In the genomic region with DNA sequence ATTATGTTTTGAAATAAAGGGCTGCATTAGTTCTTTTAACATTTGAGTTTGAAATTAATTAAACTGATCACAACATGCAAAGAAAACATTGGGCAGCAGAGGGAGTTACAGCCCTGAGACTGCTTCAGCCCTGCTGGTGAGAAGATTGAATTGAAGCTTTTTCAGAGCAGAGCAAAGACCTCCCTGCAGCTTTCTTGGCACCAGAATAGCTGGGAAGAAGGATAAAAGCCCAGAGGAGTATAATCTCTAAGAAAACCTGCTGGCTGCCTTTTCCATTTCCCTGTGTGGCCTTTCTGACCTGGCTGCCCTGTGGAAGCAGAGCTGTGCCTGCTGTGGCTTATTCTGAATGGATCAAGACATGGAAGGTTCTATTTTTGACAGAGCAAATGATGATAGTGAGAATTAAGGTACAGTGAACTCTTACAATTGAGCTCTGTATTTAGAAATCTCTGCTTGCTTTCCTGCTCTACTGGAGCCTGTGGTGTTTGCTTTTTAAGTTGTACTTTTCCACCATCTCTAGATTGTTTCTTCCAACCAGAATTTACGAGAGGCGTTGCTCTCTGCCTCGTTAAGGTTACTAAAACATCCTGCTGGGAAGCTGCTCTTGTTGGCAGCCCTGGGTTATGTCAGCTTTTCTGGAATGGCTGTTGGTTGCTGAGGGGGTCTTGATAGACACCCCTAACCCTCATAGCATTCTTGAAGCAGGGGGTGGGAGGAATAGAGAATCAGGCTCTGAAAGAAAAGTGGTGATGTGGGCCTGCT, we compare ENCODE assay signal across 8 cellular contexts. TPM values are rescaled to one million over a fixed set of nuclear protein-coding genes. Genes with fewer than 3 reads are reported as not detected.
DNase-seq lines count a peak whose midpoint lies in the region; ATAC-seq and TF ChIP-seq lines count a peak whose summit lies in the region.

No MANE protein-coding gene starts in this region.

- no peak overlapping the region for H3K27ac ChIP-seq in breast epithelium

- peak overlapping the region; percentile 43 for H3K9ac ChIP-seq in NT2/D1 (ENCODE audit: insufficient read length, low read depth)

- ATAC-seq in stimulated activated effector memory CD8-positive, alpha-beta T cell treated with anti-CD3 and anti-CD28 coated beads, Interleukin-12 subunit alpha, Interleukin-12 subunit beta, amount 100 ng/mL, for 72 hours: peak; percentile 60
- no peak for ATAC-seq in GM18520 (IDR thresholded peaks at IDR 0.05; ENCODE audit: unreplicated experiment)

- no peaks in the 10 kb centered on the region for H3K4me1 Mint-ChIP-seq in stimulated activated effector memory CD8-positive, alpha-beta T cell treated with anti-CD3 and anti-CD28 coated beads, Interleukin-12 subunit alpha, Interleukin-12 subunit beta, amount 100 ng/mL, for 72 hours

- peak; percentile 62 for DNase-seq in DMS153 (lab: John Stamatoyannopoulos, UW)
- DNase-seq in HS-5 (ENCODE audit: low read depth): peak; percentile 41
- DNase-seq in NT2/D1 (ENCODE audit: low read depth, low spot score): peak; percentile 68
- no peak for DNase-seq in breast epithelium (ENCODE audit: low spot score in 2 of 2)
- peak; percentile 86 for DNase-seq in iPS-NIHi7 (ENCODE audit: extremely low spot score)
- no peak for DNase-seq in stimulated activated effector memory CD8-positive, alpha-beta T cell treated with anti-CD3 and anti-CD28 coated beads, Interleukin-12 subunit alpha, Interleukin-12 subunit beta, amount 100 ng/mL, for 72 hours (ENCODE audit: low spot score in 2 of 2)
- no peak for DNase-seq in activated gamma-delta T cell (lab: John Stamatoyannopoulos, UW)

- TF ChIP-seq CTCF in breast epithelium (IDR thresholded peaks at IDR 0.05): peak; percentile 80 to 99 (median 98)

- H3K9me3 ChIP-seq in NT2/D1 (ENCODE audit: insufficient read depth, low read length) (no peaks in the 10 kb centered on the region), breast epithelium (no peaks in the 10 kb centered on the region)

- H3K36me3 ChIP-seq in NT2/D1 (ENCODE audit: insufficient read depth, insufficient read length, low read length): peaks cover 75% of the 10 kb centered on the region
- H3K36me3 ChIP-seq in breast epithelium: peaks cover 4% of the 10 kb centered on the region

- no peaks in the 10 kb centered on the region for H3K9me3 Mint-ChIP-seq in stimulated activated effector memory CD8-positive, alpha-beta T cell treated with anti-CD3 and anti-CD28 coated beads, Interleukin-12 subunit alpha, Interleukin-12 subunit beta, amount 100 ng/mL, for 72 hours

- no peak overlapping the region for H3K27ac Mint-ChIP-seq in stimulated activated effector memory CD8-positive, alpha-beta T cell treated with anti-CD3 and anti-CD28 coated beads, Interleukin-12 subunit alpha, Interleukin-12 subunit beta, amount 100 ng/mL, for 72 hours

- TF ChIP-seq POLR2A in breast epithelium (IDR thresholded peaks at IDR 0.05): no peak

- intact Hi-C loops in breast epithelium (cut with DNase I; ENCODE audit: low total_unique reads): no loop called here

- no peak overlapping the region for H3K4me3 Mint-ChIP-seq in stimulated activated effector memory CD8-positive, alpha-beta T cell treated with anti-CD3 and anti-CD28 coated beads, Interleukin-12 subunit alpha, Interleukin-12 subunit beta, amount 100 ng/mL, for 72 hours

- no peak overlapping the region for H3K4me3 ChIP-seq in NT2/D1 (ENCODE audit: insufficient read length, low read depth)
- H3K4me3 ChIP-seq in breast epithelium: no peak overlapping the region

- H3K27me3 ChIP-seq in NT2/D1 (ENCODE audit: insufficient read depth, insufficient read length) (no peaks in the 10 kb centered on the region), breast epithelium (no peaks in the 10 kb centered on the region)

- peaks cover 86% of the 10 kb centered on the region for H3K36me3 Mint-ChIP-seq in stimulated activated effector memory CD8-positive, alpha-beta T cell treated with anti-CD3 and anti-CD28 coated beads, Interleukin-12 subunit alpha, Interleukin-12 subunit beta, amount 100 ng/mL, for 72 hours

- no peaks in the 10 kb centered on the region for H3K4me1 ChIP-seq in NT2/D1 (ENCODE audit: insufficient read depth, insufficient read length)
- no peaks in the 10 kb centered on the region for H3K4me1 ChIP-seq in breast epithelium

RNA-seq across cellular contexts. Expression of gene SNRPE, which starts 9.9 kb away (rescaled TPM):
- total RNA-seq in breast epithelium: 10 to 100 TPM; 51.8 to 74.9 (median 73.4) TPM

Comparison
In these comparisons a context has a peak if more than half of its experiments do, and no peak if none do; other contexts are left out.
1. DNase-seq: peak in DMS153 (single experiment), HS-5 (single experiment), NT2/D1 (single experiment) and iPS-NIHi7 (single experiment); none in breast epithelium (0 of 2), stimulated activated effector memory CD8-positive, alpha-beta T cell treated with anti-CD3 and anti-CD28 coated beads, Interleukin-12 subunit alpha, Interleukin-12 subunit beta, amount 100 ng/mL, for 72 hours (0 of 2) and activated gamma-delta T cell (single experiment).